Comparison of ENCODE assay signal across 1 cellular context in the genomic region with DNA sequence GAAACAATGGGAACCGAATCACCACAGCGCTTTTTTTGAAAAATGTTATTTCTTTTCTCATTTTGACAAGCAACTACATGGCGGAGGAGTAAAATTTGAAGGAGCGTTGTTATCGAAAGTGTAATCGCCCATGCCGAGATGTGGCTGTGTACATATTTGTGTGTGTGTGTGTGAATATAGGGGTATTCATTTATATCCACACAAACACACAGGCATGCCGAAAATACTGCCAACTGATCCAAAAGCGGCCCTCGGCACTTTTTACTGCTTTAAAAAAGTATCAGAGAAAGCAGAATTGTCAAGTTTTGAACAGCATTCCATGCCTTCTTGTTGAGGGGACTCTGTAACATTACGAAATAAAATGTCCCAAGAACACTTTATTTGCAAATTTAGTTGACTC.
TF ChIP-seq lines count a peak whose summit lies in the region.

No MANE protein-coding gene starts in this region.

TF ChIP-seq in IMR-90, 13 proteins besides CTCF, POLR2A, EP300 and RAD21 (continued from another document):
- 0 out of 2 replicates have a peak, but pooled peaks have one; percentile 59 for TF ChIP-seq MXI1 (IDR thresholded peaks at IDR 0.05; ENCODE audit: borderline replicate concordance, low read depth, low read length)
